14 cellular contexts compared by ENCODE assay signal in the genomic region with DNA sequence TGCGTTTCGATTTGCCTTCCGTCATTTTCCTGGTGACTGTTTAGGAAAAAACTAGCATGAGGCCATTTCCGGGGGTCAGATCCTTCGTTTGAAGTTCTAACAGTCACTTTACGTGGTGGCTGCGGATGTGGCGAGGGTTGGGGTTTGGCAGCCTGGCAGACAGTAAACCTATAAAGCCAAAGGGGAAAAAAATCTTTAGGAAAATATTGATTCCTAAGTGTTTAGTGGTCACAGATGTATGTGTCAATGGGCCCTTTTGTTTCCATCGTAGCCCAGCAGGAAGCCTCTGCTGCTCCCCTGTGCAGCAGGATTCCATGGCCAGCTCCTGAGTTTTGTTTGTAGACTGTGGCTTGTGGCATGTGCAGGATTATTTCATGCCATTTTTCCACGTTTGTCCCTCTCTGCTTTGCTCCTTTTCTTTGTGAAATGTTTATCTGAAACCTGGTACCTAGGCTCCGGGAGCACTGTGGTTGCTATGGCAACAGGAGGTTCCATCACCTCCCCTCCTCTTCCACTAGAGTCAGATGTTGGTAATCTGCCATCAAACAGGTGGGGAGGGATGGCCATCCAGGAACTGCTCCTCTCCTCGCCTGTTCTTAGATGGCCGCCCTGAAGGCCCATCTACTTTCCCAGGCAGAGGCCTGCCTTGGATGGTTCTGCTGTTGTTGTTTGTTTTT.
DNase-seq lines count a peak whose midpoint lies in the region; ATAC-seq, FAIRE-seq and TF ChIP-seq lines count a peak whose summit lies in the region.
"Had no signal": no experiment of that assay in that cellular context is flagged by ENCODE, and none has a peak within 500 bp of the region (broad histone marks: within the 10 kb centered on the region; RNA-seq: fewer than 3 reads in every experiment).

No MANE protein-coding gene starts in this region.

- peaks cover 41% of the 10 kb centered on the region for H3K4me1 Mint-ChIP-seq in glutamatergic neuron (ENCODE audit: low read depth, unreplicated experiment)

- H3K27ac ChIP-seq in left ventricle myocardium inferior (replicated peaks) (peak overlapping the region; percentile 77), uterus (peak overlapping the region; percentile 9 to 24)

- H3K36me3 Mint-ChIP-seq in glutamatergic neuron (ENCODE audit: unreplicated experiment): peaks cover 11% of the 10 kb centered on the region

- H3K4me3 Mint-ChIP-seq in glutamatergic neuron (ENCODE audit: unreplicated experiment): peak overlapping the region; percentile 71

- peaks cover 11% of the 10 kb centered on the region for H3K9me3 Mint-ChIP-seq in glutamatergic neuron (ENCODE audit: unreplicated experiment)

- FAIRE-seq in RCC 7860 (lab: Jason Lieb, UNC): no peak

- TF ChIP-seq POLR2A in uterus (IDR thresholded peaks at IDR 0.05): no peak

- in situ Hi-C loops in astrocyte of the spinal cord (cut with HindIII; ENCODE audit: low sequenced_read_pairs): no loop called here

- peaks cover 11% of the 10 kb centered on the region for H3K27me3 Mint-ChIP-seq in glutamatergic neuron (ENCODE audit: unreplicated experiment)

- H3K4me3 ChIP-seq in left ventricle myocardium inferior: no peak overlapping the region
- H3K4me3 ChIP-seq in astrocyte of the spinal cord (ENCODE audit: low read depth, low read length): no peak overlapping the region
- no peak overlapping the region for H3K4me3 ChIP-seq in uterus
- H3K4me3 ChIP-seq: transverse colon had no signal

- TF ChIP-seq CTCF in left ventricle myocardium inferior (IDR thresholded peaks at IDR 0.05; ENCODE audit: borderline replicate concordance) (no peak), astrocyte of the spinal cord (IDR thresholded peaks at IDR 0.05; ENCODE audit: low read depth, low read length) (no peak), glutamatergic neuron (IDR thresholded peaks at IDR 0.05; ENCODE audit: partially characterized antibody, unreplicated experiment) (no peak), uterus (IDR thresholded peaks at IDR 0.05) (no peak)

- H3K27me3 ChIP-seq in left ventricle myocardium inferior (ENCODE audit: low read depth): no peaks in the 10 kb centered on the region
- no peaks in the 10 kb centered on the region for H3K27me3 ChIP-seq in uterus
- H3K27me3 ChIP-seq: BE2C, transverse colon had no signal

- H3K36me3 ChIP-seq in left ventricle myocardium inferior (no peaks in the 10 kb centered on the region), uterus (no peaks in the 10 kb centered on the region)
- H3K36me3 ChIP-seq: transverse colon had no signal

- H3K4me1 ChIP-seq in left ventricle myocardium inferior: peaks cover 43% of the 10 kb centered on the region
- peaks cover under 1 to 12% of the 10 kb centered on the region in 2 donors for H3K4me1 ChIP-seq in uterus

- H3K27ac Mint-ChIP-seq in glutamatergic neuron (ENCODE audit: unreplicated experiment): peak overlapping the region; percentile 92

- no peak for ATAC-seq in GM21423 (IDR thresholded peaks at IDR 0.05; ENCODE audit: unreplicated experiment)

- intact Hi-C loops in left ventricle myocardium inferior (cut with micrococcal nuclease) (no loop called here), cardiac septum (cut with DNase I) (loop anchor here (5.0 kb wide), 1 partner anchor 78 kb away; no protein-coding TSS in a partner anchor), uterus (cut with DNase I; ENCODE audit: low total_unique reads) (loop anchor here (10.0 kb wide), 1 partner anchor 114 kb away; no protein-coding TSS in a partner anchor)

- DNase-seq in left ventricle myocardium inferior: no peak
- DNase-seq in cardiac septum (ENCODE audit: low spot score): no peak
- DNase-seq in astrocyte of the spinal cord (ENCODE audit: low read depth, low spot score): peak; percentile 84
- no peak for DNase-seq in glutamatergic neuron
- DNase-seq in uterus: peak in 1 of 2 donors; percentile 13
- DNase-seq in RCC 7860 (ENCODE audit: low spot score): no peak
- no peak for DNase-seq in NCI-H82 (lab: John Stamatoyannopoulos, UW)
- DNase-seq: activated naive CD4-positive, alpha-beta T cell treated with anti-CD3 and anti-CD28 coated beads, Interleukin-2, amount 50 U/mL, for 16 hours; BE2C; effector CD4-positive, alpha-beta T cell; GDM1; NCI-H1436 treated with DMSO at 0.1 percent for 48 hours; transverse colon had no signal

- H3K9me3 ChIP-seq in left ventricle myocardium inferior (replicated peaks): no peaks in the 10 kb centered on the region
- H3K9me3 ChIP-seq in uterus: no peaks in the 10 kb centered on the region
- H3K9me3 ChIP-seq: BE2C, transverse colon had no signal
